ENCODE assay signal across 8 cellular contexts in genomic region chr7:152813886-152814285, GRCh38. TPM values are rescaled to one million over a fixed set of nuclear protein-coding genes. Genes with fewer than 3 reads are reported as not detected.
DNase-seq lines count a peak whose midpoint lies in the region; ATAC-seq and TF ChIP-seq lines count a peak whose summit lies in the region.
"Not testable (repeated sequence)": the region's sequence is repeated elsewhere in the genome, so short reads cannot be mapped to it uniquely, and the experiment has no call there.

No MANE protein-coding gene starts in this region.

- H3K4me1 ChIP-seq in HCT116 (ENCODE audit: control insufficient read depth in 1 of 2, insufficient read depth in 2 of 2, low read length in 2 of 2); body of pancreas; right lobe of liver: not testable (repeated sequence)

- not testable (repeated sequence) for H3K4me2 ChIP-seq in HCT116 (ENCODE audit: low read length)

- H3K36me3 ChIP-seq in HCT116 (ENCODE audit: control insufficient read depth in 1 of 2, insufficient read depth in 2 of 2, low read length in 2 of 2); body of pancreas (replicated peaks in 1 of 2; ENCODE audit: insufficient read depth in 1 of 2, low read depth in 2 of 2); right lobe of liver: not testable (repeated sequence)

- H2AFZ ChIP-seq in HCT116 (ENCODE audit: low read depth, low read length, poor library complexity, severe bottlenecking) = not testable (repeated sequence)

- peak; percentile 61 for ATAC-seq in HCT116
- peak; percentile 68 for ATAC-seq in SK-N-SH treated with all-trans-retinoic acid at 6 μM for 48 hours
- ATAC-seq in body of pancreas = peak; percentile 77
- peak; percentile 46 for ATAC-seq in Right ventricle myocardium inferior
- ATAC-seq in left cardiac atrium = peak; percentile 38 to 78
- ATAC-seq in left colon = peak; percentile 33
- peak; percentile 80 to 94 (median 88) for ATAC-seq in right lobe of liver
- peak; percentile 56 for ATAC-seq in sciatic nerve

- H3K9me2 ChIP-seq in HCT116 (ENCODE audit: insufficient read depth) = not testable (repeated sequence)

- H3K9ac ChIP-seq in HCT116 (ENCODE audit: low read length) = not testable (repeated sequence)

- DNase-seq in HCT116 (ENCODE audit: low read depth, low spot score); body of pancreas; Right ventricle myocardium inferior (ENCODE audit: missing footprints); left cardiac atrium; left colon; right lobe of liver; sciatic nerve (ENCODE audit: low spot score): not testable (repeated sequence)

- intact Hi-C loops in HCT116 (cut with micrococcal nuclease); body of pancreas (cut with DNase I); Right ventricle myocardium inferior (cut with DNase I); left cardiac atrium (cut with DNase I); left colon (cut with DNase I, micrococcal nuclease); right lobe of liver (cut with DNase I); sciatic nerve (cut with DNase I): not testable (repeated sequence)

- not testable (repeated sequence) for H4K20me1 ChIP-seq in HCT116 (ENCODE audit: insufficient read depth)

- TF ChIP-seq RAD21 in HCT116 (IDR thresholded peaks at IDR 0.05; ENCODE audit: low read depth) = not testable (repeated sequence)

- not testable (repeated sequence) for TF ChIP-seq CTCF in HCT116 (IDR thresholded peaks at IDR 0.05 in 2 of 3, conservative IDR thresholded peaks at IDR 0.05 in 1 of 3; ENCODE audit: borderline replicate concordance in 1 of 3, insufficient read depth in 1 of 3, low read depth in 2 of 3, low read length in 2 of 3); body of pancreas (IDR thresholded peaks at IDR 0.05); right lobe of liver (IDR thresholded peaks at IDR 0.05)

- not testable (repeated sequence) for H3K9me3 ChIP-seq in HCT116 (ENCODE audit: control insufficient read depth in 1 of 2, insufficient read depth in 1 of 2, low read depth in 1 of 2, low read length in 2 of 2); body of pancreas; right lobe of liver

- not testable (repeated sequence) for H3K4me3 ChIP-seq in HCT116 (replicated peaks in 1 of 2; ENCODE audit: low read depth in 1 of 2, low read length in 2 of 2); body of pancreas; right lobe of liver

- BruUV-seq in HCT116 (replicated peaks; lab: Mats Ljungman, UMichigan) = not testable (repeated sequence)

- WGBS in body of pancreas, 2 donors = 74 to 100% methylated on average over 2 to 5 of the region's 10 CpGs
- WGBS in right lobe of liver (ENCODE audit: insufficient coverage, low coverage, low lambda C conversion rate, missing lambda C conversion rate) = 60% methylated on average over 2 of the region's 10 CpGs

- H3K27ac ChIP-seq in HCT116 (ENCODE audit: low read depth, low read length); body of pancreas; right lobe of liver: not testable (repeated sequence)

- not testable (repeated sequence) for H3K27me3 ChIP-seq in HCT116 (ENCODE audit: insufficient read depth, low read length); body of pancreas; right lobe of liver

- RAD21 ChIA-PET in HCT116 (lab: Charles Lee; ENCODE audit: low non-redundant PET in 1 of 2, low total read pairs in 2 of 2, uncharacterized antibody in 2 of 2, unreplicated experiment in 2 of 2) = not testable (repeated sequence)

- CTCF ChIA-PET in HCT116 (lab: Charles Lee) = not testable (repeated sequence)

- H3K79me2 ChIP-seq in HCT116 (ENCODE audit: insufficient read depth, low read length) = not testable (repeated sequence)

- POLR2A ChIA-PET in HCT116 (lab: Charles Lee) = not testable (repeated sequence)

- not testable (repeated sequence) for TF ChIP-seq POLR2A in HCT116 (IDR thresholded peaks at IDR 0.05; ENCODE audit: borderline replicate concordance, extremely low read depth, insufficient read depth, insufficient read length); body of pancreas (IDR thresholded peaks at IDR 0.05); right lobe of liver (IDR thresholded peaks at IDR 0.05)

RNA-seq across cellular contexts. Expression of gene ACTR3B, which starts 54.3 kb away (rescaled TPM):
- total RNA-seq in HCT116 (2021; ENCODE audit: unreplicated experiment) (20.4 TPM), body of pancreas (10 to 100 TPM in 1 of 2 donors, 1 to 10 TPM in 1; 7.8 to 11.9 TPM), Right ventricle myocardium inferior (8.8 TPM), left cardiac atrium (1 to 10 TPM; 4.9 to 8.3 TPM), left colon (1 to 10 TPM; 5.0 to 6.6 TPM), right lobe of liver (1 to 10 TPM; 5.3 to 7.0 (median 6.1) TPM), sciatic nerve (15.9 TPM)
- polyA plus RNA-seq in HCT116 (2012) = 13.0 and 13.4 TPM in 2 replicates

Comparison
In these comparisons a context has a peak if more than half of its experiments do, and no peak if none do; other contexts are left out.
1. ATAC-seq: peak in every context shown above with its lines; median percentile 88 in right lobe of liver; 77 in body of pancreas; 68 in SK-N-SH treated with all-trans-retinoic acid at 6 μM for 48 hours; 61 in HCT116; 58 in left cardiac atrium; 56 in sciatic nerve; 46 in Right ventricle myocardium inferior; 33 in left colon.